ENCODE assay signal across 16 cellular contexts in the genomic region with DNA sequence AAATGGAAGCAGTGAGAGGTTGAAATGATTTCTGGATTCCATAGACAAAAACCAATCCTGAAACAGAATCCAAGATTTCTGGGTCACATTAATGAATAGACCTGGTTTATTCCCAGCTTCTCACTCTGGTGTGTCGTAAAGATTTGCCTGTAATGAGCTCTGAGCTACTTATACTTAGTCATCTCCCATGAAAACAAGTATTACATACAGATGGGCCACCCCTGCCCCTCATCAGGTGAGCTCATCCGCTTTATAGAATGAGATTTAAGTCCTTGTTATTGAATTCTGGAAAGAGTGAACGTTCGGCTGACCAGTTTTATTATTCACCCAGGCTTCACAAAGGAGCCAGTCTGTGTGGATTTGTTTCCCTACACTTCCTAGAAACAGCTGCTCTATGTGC. TPM values are rescaled to one million over a fixed set of nuclear protein-coding genes. Genes with fewer than 3 reads are reported as not detected.
A peak's percentile ranks its signal among the peaks of the same experiment; 100 is the strongest.
DNase-seq lines count a peak whose midpoint lies in the region; ATAC-seq and TF ChIP-seq lines count a peak whose summit lies in the region.
"Had no signal": no experiment of that assay in that cellular context is flagged by ENCODE, and none has a peak within 500 bp of the region (broad histone marks: within the 10 kb centered on the region; RNA-seq: fewer than 3 reads in every experiment).

No MANE protein-coding gene starts in this region.

- no peaks in the 10 kb centered on the region for H3K27me3 ChIP-seq in cardiac muscle cell
- H3K27me3 ChIP-seq in transverse colon = peaks cover 22% of the 10 kb centered on the region

- peaks cover 17% of the 10 kb centered on the region for H3K36me3 Mint-ChIP-seq in brain
- H3K36me3 Mint-ChIP-seq: CD8-positive, alpha-beta T cell had no signal

- H3K4me3 ChIP-seq in cardiac muscle cell (no peak overlapping the region), transverse colon (no peak overlapping the region)
- H3K4me3 ChIP-seq: GM23248 had no signal

- peak overlapping the region; percentile 48 for H3K27ac ChIP-seq in cardiac muscle cell
- no peak overlapping the region for H3K27ac ChIP-seq in transverse colon
- H3K27ac ChIP-seq: 22Rv1, GM23248 had no signal

- TF ChIP-seq CTCF in cardiac muscle cell (IDR thresholded peaks at IDR 0.05; ENCODE audit: low read depth, low read length) (no peak), brain (conservative IDR thresholded peaks at IDR 0.05) (no peak), transverse colon (IDR thresholded peaks at IDR 0.05) (no peak)

- H3K27ac Mint-ChIP-seq in brain = peak overlapping the region in 4 of 5 experiments; percentile 52 to 86 (median 75)
- H3K27ac Mint-ChIP-seq: CD14-positive monocyte; CD8-positive, alpha-beta T cell had no signal

- no peaks in the 10 kb centered on the region for H3K9me3 Mint-ChIP-seq in brain
- H3K9me3 Mint-ChIP-seq: CD14-positive monocyte; CD8-positive, alpha-beta T cell had no signal

- no peak for TF ChIP-seq EP300 in transverse colon (IDR thresholded peaks at IDR 0.05; ENCODE audit: low read depth)

- in situ Hi-C loops in transverse colon (cut with MboI; ENCODE audit: low pct_ligation_motif_present in 1 of 4, low pct_unique_long_range_greater_than_20kb in 1 of 4, low sequenced_read_pairs in 3 of 4) = no loop called here

- no peaks in the 10 kb centered on the region for H3K9me3 ChIP-seq in cardiac muscle cell (ENCODE audit: low read depth)
- H3K9me3 ChIP-seq in transverse colon = no peaks in the 10 kb centered on the region

- WGBS in transverse colon (ENCODE audit: low coverage in 1 of 2), 2 donors = 80 to 86% methylated on average over 1 to 4 of the region's 4 CpGs

- H3K4me3 Mint-ChIP-seq in brain = no peak overlapping the region
- H3K4me3 Mint-ChIP-seq: CD14-positive monocyte; CD8-positive, alpha-beta T cell had no signal

- H3K36me3 ChIP-seq in cardiac muscle cell (no peaks in the 10 kb centered on the region), transverse colon (no peaks in the 10 kb centered on the region)

- TF ChIP-seq POLR2A in transverse colon (IDR thresholded peaks at IDR 0.05) = no peak

- peaks cover 8% of the 10 kb centered on the region for H3K4me1 Mint-ChIP-seq in brain

- no peaks in the 10 kb centered on the region for H3K4me1 ChIP-seq in cardiac muscle cell (ENCODE audit: low read depth)
- peaks cover 0 to 2% (median 0%) of the 10 kb centered on the region in 4 donors for H3K4me1 ChIP-seq in transverse colon

- no peak for ATAC-seq in left ventricle myocardium superior
- ATAC-seq in GM21390 (IDR thresholded peaks at IDR 0.05; ENCODE audit: unreplicated experiment) = no peak
- ATAC-seq: CD8-positive, alpha-beta T cell; HCT116 had no signal

- no peaks in the 10 kb centered on the region for H3K27me3 Mint-ChIP-seq in brain

- intact Hi-C loops in left ventricle myocardium superior (cut with micrococcal nuclease) = no loop called here
- intact Hi-C loops in transverse colon (cut with DNase I; ENCODE audit: low total_unique reads) = no loop called here

- no peak for DNase-seq in cardiac muscle cell (ENCODE audit: low read depth in 1 of 2, low spot score in 1 of 2)
- no peak for DNase-seq in left ventricle myocardium superior
- DNase-seq in RKO (ENCODE audit: low spot score) = peak; percentile 15
- peak; percentile 8 for DNase-seq in superior temporal gyrus (ENCODE audit: extremely low spot score)
- no peak for DNase-seq in NCI-H2107 treated with DMSO at 0.1 percent for 48 hours (lab: John Stamatoyannopoulos, UW; ENCODE audit: unreplicated experiment)
- DNase-seq in transverse colon = no peak
- DNase-seq: CD8-positive, alpha-beta T cell; COR-L47; DMS53; GF-D8; GM23248 had no signal

RNA-seq across cellular contexts. Expression of gene TMEM181, which starts 47.1 kb away (rescaled TPM):
- total RNA-seq in cardiac muscle cell = 18.5 and 21.0 TPM in 2 replicates
- polyA plus RNA-seq in cardiac muscle cell = 17.9 and 25.0 TPM in 2 replicates
- total RNA-seq in left ventricle myocardium superior = 9.6 TPM
- 27.3 TPM for polyA plus RNA-seq in brain (ENCODE audit: insufficient read depth, low read depth, low replicate concordance)
- total RNA-seq in transverse colon = 10 to 100 TPM; 15.7 to 41.3 (median 34.2) TPM

Comparison
In these comparisons a context has a peak if more than half of its experiments do, and no peak if none do; other contexts are left out.
1. DNase-seq: peak in RKO (single experiment) and superior temporal gyrus (single experiment); none in cardiac muscle cell (0 of 2), left ventricle myocardium superior (single experiment), NCI-H2107 treated with DMSO at 0.1 percent for 48 hours (single experiment) and transverse colon (single experiment).